Comparison of ENCODE assay signal across 9 cellular contexts in the genomic region with DNA sequence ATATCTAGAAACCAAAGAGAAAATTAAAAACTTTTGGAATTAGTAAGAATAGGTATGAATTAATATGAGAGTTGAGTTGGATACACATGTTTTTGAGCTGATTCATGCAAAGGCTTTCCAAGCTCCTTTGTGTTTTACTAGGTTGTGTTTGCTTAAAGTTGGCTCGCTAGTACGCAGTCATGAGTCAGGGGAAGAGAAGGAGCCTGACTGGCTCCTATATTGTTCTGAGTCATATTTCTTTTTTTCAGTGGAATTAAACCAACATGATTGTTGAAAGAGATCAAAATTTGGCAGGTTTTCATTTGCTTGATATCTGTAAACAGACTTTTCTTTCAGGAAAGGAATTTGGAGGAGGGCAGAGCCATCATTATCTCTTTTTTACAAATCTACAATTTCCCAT.
A peak's percentile ranks its signal among the peaks of the same experiment; 100 is the strongest.
DNase-seq lines count a peak whose midpoint lies in the region; ATAC-seq, FAIRE-seq and TF ChIP-seq lines count a peak whose summit lies in the region.
"Had no signal": no experiment of that assay in that cellular context is flagged by ENCODE, and none has a peak within 500 bp of the region (broad histone marks: within the 10 kb centered on the region; RNA-seq: fewer than 3 reads in every experiment).

No MANE protein-coding gene starts in this region.

- peaks cover 4% of the 10 kb centered on the region for H3K9me3 Mint-ChIP-seq in astrocyte (ENCODE audit: unreplicated experiment)

- H2AFZ ChIP-seq in astrocyte (ENCODE audit: low read depth, low read length) (no peak overlapping the region), MM.1S (ENCODE audit: low read length) (no peak overlapping the region)

- TF ChIP-seq POLR2A in thyroid gland (IDR thresholded peaks at IDR 0.05) = no peak

- H3K4me2 ChIP-seq in astrocyte (ENCODE audit: low read length) (peak overlapping the region; percentile 76), MM.1S (ENCODE audit: low read depth, low read length) (no peak overlapping the region)

- no peak for ATAC-seq in HG02885 (IDR thresholded peaks at IDR 0.05; ENCODE audit: poor library complexity, unreplicated experiment)

- H3K4me1 ChIP-seq in astrocyte (ENCODE audit: insufficient read depth, low read length) (peaks cover 8% of the 10 kb centered on the region), thyroid gland (peaks cover 16 to 43% of the 10 kb centered on the region in 2 donors), MM.1S (ENCODE audit: low read length) (no peaks in the 10 kb centered on the region)

- H4K20me1 ChIP-seq in astrocyte (ENCODE audit: insufficient read depth, low read length) = no peaks in the 10 kb centered on the region
- H4K20me1 ChIP-seq in MM.1S (ENCODE audit: insufficient read depth, low read length) = no peaks in the 10 kb centered on the region

- H3K27me3 ChIP-seq in astrocyte (ENCODE audit: insufficient read depth, low read length) (no peaks in the 10 kb centered on the region), thyroid gland (no peaks in the 10 kb centered on the region), MM.1S (replicated peaks; ENCODE audit: insufficient read depth, low read length) (no peaks in the 10 kb centered on the region)

- H3K9me3 ChIP-seq in astrocyte (ENCODE audit: insufficient read depth, low read depth, low read length) (no peaks in the 10 kb centered on the region), thyroid gland (no peaks in the 10 kb centered on the region), MM.1S (replicated peaks; ENCODE audit: insufficient read depth, low read length) (no peaks in the 10 kb centered on the region)

- H3K36me3 Mint-ChIP-seq in astrocyte (ENCODE audit: low read depth, unreplicated experiment) = peaks cover 5% of the 10 kb centered on the region

- peak overlapping the region; percentile 53 for H3K9ac ChIP-seq in astrocyte (ENCODE audit: low read length)
- H3K9ac ChIP-seq in MM.1S (ENCODE audit: low read length) = no peak overlapping the region

- TF ChIP-seq CTCF in astrocyte (IDR thresholded peaks at IDR 0.05; ENCODE audit: insufficient read depth, low read depth, low read length) = no peak
- TF ChIP-seq CTCF in thyroid gland (IDR thresholded peaks at IDR 0.05) = no peak
- TF ChIP-seq CTCF in MM.1S (IDR thresholded peaks at IDR 0.05; ENCODE audit: low read length) = no peak

- peak; percentile 87 for FAIRE-seq in astrocyte (lab: Jason Lieb, UNC)

- H3K9me2 ChIP-seq in MM.1S (replicated peaks; ENCODE audit: insufficient read depth, low read length) = no peaks in the 10 kb centered on the region

- intact Hi-C loops in thyroid gland (cut with DNase I) = no loop called here

- no peaks in the 10 kb centered on the region for H3F3A ChIP-seq in MM.1S (ENCODE audit: insufficient read depth, low read length)

- H3K27ac ChIP-seq in astrocyte (ENCODE audit: low read depth, low read length) = peak overlapping the region; percentile 73
- H3K27ac ChIP-seq in thyroid gland = peak overlapping the region in 2 of 3 donors; percentile 12 to 15
- H3K27ac ChIP-seq in MM.1S (ENCODE audit: low read length) = no peak overlapping the region

- no peak overlapping the region for H3K4me3 Mint-ChIP-seq in astrocyte (ENCODE audit: unreplicated experiment)

- 20 to 46% methylated on average over 2 of the region's 2 CpGs for whole genome bisulfite sequencing in thyroid gland, 2 donors

- H3K79me2 ChIP-seq in astrocyte (ENCODE audit: insufficient read depth, low read length) (peaks cover 25% of the 10 kb centered on the region), MM.1S (ENCODE audit: low read length) (no peaks in the 10 kb centered on the region)

- H3K27ac Mint-ChIP-seq in astrocyte (ENCODE audit: unreplicated experiment) = peak overlapping the region; percentile 28

- H3K4me1 Mint-ChIP-seq in astrocyte (ENCODE audit: low read depth, unreplicated experiment) = peaks cover 13% of the 10 kb centered on the region

- H3K4me3 ChIP-seq in astrocyte (ENCODE audit: insufficient read depth, low read depth, low read length) (peak overlapping the region; percentile 31), thyroid gland (replicated peaks in 1 of 3) (no peak overlapping the region), MM.1S (ENCODE audit: low read length) (no peak overlapping the region)

- H3K36me3 ChIP-seq in astrocyte (ENCODE audit: insufficient read depth, low read length) = no peaks in the 10 kb centered on the region
- H3K36me3 ChIP-seq in thyroid gland = no peaks in the 10 kb centered on the region
- H3K36me3 ChIP-seq in MM.1S (replicated peaks; ENCODE audit: insufficient read depth, low read length) = no peaks in the 10 kb centered on the region

- DNase-seq in DMS153 (lab: John Stamatoyannopoulos, UW) (peak; percentile 12), DMS153 treated with DMSO at 0.1 percent for 48 hours (lab: John Stamatoyannopoulos, UW; ENCODE audit: unreplicated experiment) (no peak), astrocyte (ENCODE audit: low read depth) (peak; percentile 97), iPS-NIHi11 (ENCODE audit: low spot score) (peak; percentile 36), thyroid gland (peak; percentile 17 to 49), MM.1S (no peak)
- no peak for DNase-seq in activated naive CD4-positive, alpha-beta T cell treated with anti-CD3 and anti-CD28 coated beads, Interleukin-2, amount 50 U/mL, for 16 hours
- DNase-seq: NCI-H1694 had no signal

- no peaks in the 10 kb centered on the region for H3K27me3 Mint-ChIP-seq in astrocyte (ENCODE audit: low read depth, unreplicated experiment)

Comparison
In these comparisons a context has a peak if more than half of its experiments do, and no peak if none do; other contexts are left out.
1. DNase-seq: peak in DMS153 (single experiment), astrocyte (single experiment), iPS-NIHi11 (single experiment) and thyroid gland (2 of 2); none in DMS153 treated with DMSO at 0.1 percent for 48 hours (single experiment), activated naive CD4-positive, alpha-beta T cell treated with anti-CD3 and anti-CD28 coated beads, Interleukin-2, amount 50 U/mL, for 16 hours (single experiment) and MM.1S (single experiment).